ENCODE assay signal across 23 cellular contexts in genomic region chr9:82201186-82201585, GRCh38.
"Had no signal": no experiment of that assay in that cellular context is flagged by ENCODE, and none has a peak within 500 bp of the region (broad histone marks: within the 10 kb centered on the region; RNA-seq: fewer than 3 reads in every experiment).

No MANE protein-coding gene starts in this region.

- H3K27ac Mint-ChIP-seq: immature natural killer cell, mesothelial cell of epicardium had no signal

- H3K27me3 Mint-ChIP-seq: naive B cell had no signal

- H3K9me3 ChIP-seq: esophagus muscularis mucosa, gastroesophageal sphincter, heart left ventricle, left lung, lower lobe of right lung, mucosa of descending colon had no signal

- H3K4me1 ChIP-seq: esophagus muscularis mucosa, foreskin keratinocyte, gastroesophageal sphincter, heart left ventricle, left lung, lower lobe of right lung had no signal

- H3K27me3 ChIP-seq: dorsolateral prefrontal cortex, esophagus muscularis mucosa, foreskin keratinocyte, gastroesophageal sphincter, heart left ventricle, hepatocyte, left lung had no signal

- H3K36me3 Mint-ChIP-seq: immature natural killer cell, mesothelial cell of epicardium, naive B cell had no signal

- ATAC-seq: foreskin keratinocyte, gastroesophageal sphincter, heart left ventricle, left colon, left lung, left ventricle myocardium superior, lower lobe of right lung, mucosa of descending colon had no signal

- H3K36me3 ChIP-seq: esophagus muscularis mucosa, gastroesophageal sphincter, heart left ventricle, left lung, lower lobe of right lung had no signal

- H3K4me3 ChIP-seq: coronary artery, dorsolateral prefrontal cortex, esophagus muscularis mucosa, gastroesophageal sphincter, heart left ventricle, hepatocyte, left lung, lower lobe of right lung, mucosa of descending colon had no signal

- DNase-seq: dermis blood vessel endothelial cell; dorsolateral prefrontal cortex; effector CD4-positive, alpha-beta T cell; effector memory CD4-positive, alpha-beta T cell; foreskin keratinocyte; heart left ventricle; hypothalamus; immature natural killer cell; islet precursor cell; kidney; kidney glomerular epithelial cell; left colon; left lung; left ventricle myocardium superior; lower lobe of right lung; mesenchymal stem cell; mucosa of descending colon; naive B cell had no signal

- H3K4me3 Mint-ChIP-seq: immature natural killer cell, mesothelial cell of epicardium, naive B cell had no signal

- H3K27ac ChIP-seq: coronary artery, dorsolateral prefrontal cortex, esophagus muscularis mucosa, foreskin keratinocyte, gastroesophageal sphincter, heart left ventricle, hepatocyte, left lung, lower lobe of right lung had no signal

- H3K9me3 Mint-ChIP-seq: mesothelial cell of epicardium, naive B cell had no signal
